ENCODE assay signal across 9 cellular contexts in genomic region chr22:40238425-40239344, GRCh38.
DNase-seq lines count a peak whose midpoint lies in the region; ATAC-seq and TF ChIP-seq lines count a peak whose summit lies in the region.
"Had no signal": no experiment of that assay in that cellular context is flagged by ENCODE, and none has a peak within 500 bp of the region (broad histone marks: within the 10 kb centered on the region; RNA-seq: fewer than 3 reads in every experiment).

No MANE protein-coding gene starts in this region.

- no peak for DNase-seq in Right ventricle myocardium inferior (ENCODE audit: missing footprints)
- DNase-seq in cardiac septum (ENCODE audit: low spot score), result no peak
- DNase-seq in astrocyte of the spinal cord (ENCODE audit: low read depth, low spot score), result peak; percentile 67
- DNase-seq in kidney glomerular epithelial cell (lab: John Stamatoyannopoulos, UW), result peak; percentile 70
- DNase-seq in uterus, result peak; percentile 47 to 50
- no peak for DNase-seq in DMS114 treated with DMSO at 0.1 percent for 48 hours (lab: John Stamatoyannopoulos, UW; ENCODE audit: unreplicated experiment)
- DNase-seq in activated CD4-positive, alpha-beta T cell treated with anti-CD3 and anti-CD28 coated beads, Interleukin-2, amount 50 U/mL, for 1 hour, result no peak
- DNase-seq: activated naive CD8-positive, alpha-beta T cell treated with anti-CD3 and anti-CD28 coated beads, Interleukin-2, amount 10 ng/mL, durations not matched to agents 7 days and 5 days had no signal

- H3K4me3 ChIP-seq in astrocyte of the spinal cord (ENCODE audit: low read depth, low read length) (no peak overlapping the region), uterus (no peak overlapping the region)

- H3K27ac ChIP-seq in uterus, result peak overlapping the region; percentile 44 to 52

- no peaks in the 10 kb centered on the region for H3K27me3 ChIP-seq in uterus

- TF ChIP-seq CTCF in astrocyte of the spinal cord (IDR thresholded peaks at IDR 0.05; ENCODE audit: low read depth, low read length), result no peak
- TF ChIP-seq CTCF in uterus (IDR thresholded peaks at IDR 0.05), result no peak

- H3K9me3 ChIP-seq in uterus, result no peaks in the 10 kb centered on the region

- ATAC-seq in Right ventricle myocardium inferior (peak; percentile 29), GM18511 (IDR thresholded peaks at IDR 0.05; ENCODE audit: unreplicated experiment) (no peak)

- intact Hi-C loops in Right ventricle myocardium inferior (cut with DNase I), result loop anchor here (5.0 to 10.0 kb wide), 3 partner anchors 41 to 61 kb away; partner anchors contain the start of gene TNRC6B
- intact Hi-C loops in cardiac septum (cut with DNase I), result no loop called here
- intact Hi-C loops in uterus (cut with DNase I; ENCODE audit: low total_unique reads), result no loop called here

- TF ChIP-seq POLR2A in uterus (IDR thresholded peaks at IDR 0.05), result no peak

- in situ Hi-C loops in astrocyte of the spinal cord (cut with HindIII; ENCODE audit: low sequenced_read_pairs), result no loop called here

- H3K4me1 ChIP-seq in uterus, result peaks cover 5% of the 10 kb centered on the region in 2 donors

- no peaks in the 10 kb centered on the region for H3K36me3 ChIP-seq in uterus

Comparison
In these comparisons a context has a peak if more than half of its experiments do, and no peak if none do; other contexts are left out.
1. DNase-seq: peak in astrocyte of the spinal cord (single experiment), kidney glomerular epithelial cell (single experiment) and uterus (2 of 2); none in Right ventricle myocardium inferior (single experiment), cardiac septum (single experiment), DMS114 treated with DMSO at 0.1 percent for 48 hours (single experiment) and activated CD4-positive, alpha-beta T cell treated with anti-CD3 and anti-CD28 coated beads, Interleukin-2, amount 50 U/mL, for 1 hour (single experiment).